Comparison of ENCODE assay signal across 7 cellular contexts in the genomic region with DNA sequence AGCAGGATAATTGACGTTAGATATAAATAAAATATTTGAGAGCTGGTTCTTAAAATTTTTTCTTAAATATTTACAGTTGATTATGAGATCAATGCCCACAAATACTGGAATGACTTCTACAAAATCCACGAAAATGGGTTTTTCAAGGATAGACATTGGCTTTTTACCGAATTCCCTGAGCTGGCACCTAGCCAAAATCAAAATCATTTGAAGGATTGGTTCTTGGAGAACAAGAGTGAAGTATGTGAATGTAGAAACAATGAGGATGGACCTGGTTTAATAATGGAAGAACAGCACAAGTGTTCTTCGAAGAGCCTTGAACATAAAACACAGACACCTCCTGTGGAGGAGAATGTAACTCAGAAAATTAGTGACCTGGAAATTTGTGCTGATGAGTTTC. TPM values are rescaled to one million over a fixed set of nuclear protein-coding genes. Genes with fewer than 3 reads are reported as not detected.
DNase-seq lines count a peak whose midpoint lies in the region; ATAC-seq, FAIRE-seq and TF ChIP-seq lines count a peak whose summit lies in the region.
"Not testable (repeated sequence)": the region's sequence is repeated elsewhere in the genome, so short reads cannot be mapped to it uniquely, and the experiment has no call there.

No MANE protein-coding gene starts in this region.

- H3K27ac ChIP-seq in HCT116 (ENCODE audit: low read depth, low read length); OCI-LY7 (ENCODE audit: low read depth, low read length, poor library complexity, severe bottlenecking); GM12878 (ENCODE audit: control insufficient read depth, insufficient read depth): not testable (repeated sequence)

- intact Hi-C loops in HCT116 (cut with micrococcal nuclease) (loop anchor here (10.0 kb wide), 1 partner anchor 186 kb away; no protein-coding TSS in a partner anchor), GM12878 (cut with micrococcal nuclease; ENCODE audit: unreplicated experiment) (loop anchor here (5.0 kb wide), 1 partner anchor 53 kb away; no protein-coding TSS in a partner anchor), natural killer cell (cut with micrococcal nuclease) (loop anchor here (5.0 kb wide), 1 partner anchor 403 kb away; no protein-coding TSS in a partner anchor)
- intact Hi-C loops in OCI-LY7 (cut with micrococcal nuclease; ENCODE audit: unreplicated experiment); activated T-helper 2 cell treated with anti-CD3 and anti-CD28 coated beads, Interferon-gamma antibody, Interleukin-2, Interleukin-4, amounts not matched to agents 10 μg/mL and 5 μg/mL and 100 μg/mL, durations not matched to agents 14 hours and 24 hours and 36 hours (cut with micrococcal nuclease): not testable (repeated sequence)

- not testable (repeated sequence) for H3K9me3 Mint-ChIP-seq in activated CD4-positive, alpha-beta memory T cell treated with anti-CD3 and anti-CD28 coated beads, Interleukin-2, amount 10 ng/mL, durations not matched to agents 7 days and 5 days; activated T-helper 2 cell treated with anti-CD3 and anti-CD28 coated beads, Interferon-gamma antibody, Interleukin-2, Interleukin-4, amounts not matched to agents 10 μg/mL and 5 μg/mL and 100 μg/mL, durations not matched to agents 14 hours and 24 hours and 36 hours; natural killer cell; type B pancreatic cell

- WGBS in GM12878 (ENCODE audit: insufficient coverage, insufficient replicate concordance, low lambda C conversion rate, missing lambda C conversion rate), result 92% methylated on average over 4 of the region's 4 CpGs

- H3K9me2 ChIP-seq in HCT116 (ENCODE audit: insufficient read depth); OCI-LY7 (ENCODE audit: insufficient read depth, low read length): not testable (repeated sequence)

- TF ChIP-seq CTCF in HCT116 (IDR thresholded peaks at IDR 0.05 in 2 of 3, conservative IDR thresholded peaks at IDR 0.05 in 1 of 3; ENCODE audit: borderline replicate concordance in 1 of 3, insufficient read depth in 1 of 3, low read depth in 2 of 3, low read length in 2 of 3); OCI-LY7 (conservative IDR thresholded peaks at IDR 0.05; ENCODE audit: low read length); GM12878 (IDR thresholded peaks at IDR 0.05 in 2 of 3, conservative IDR thresholded peaks at IDR 0.05 in 1 of 3; ENCODE audit: control insufficient read depth in 2 of 3, extremely low read depth in 1 of 3, insufficient read depth in 1 of 3, low read depth in 3 of 3, low read length in 3 of 3); natural killer cell (IDR thresholded peaks at IDR 0.05); type B pancreatic cell (conservative IDR thresholded peaks at IDR 0.05): not testable (repeated sequence)

- not testable (repeated sequence) for TF ChIP-seq RAD21 in HCT116 (IDR thresholded peaks at IDR 0.05; ENCODE audit: low read depth); GM12878 (IDR thresholded peaks at IDR 0.05; ENCODE audit: insufficient read depth, low read depth, low read length)

- H3K4me2 ChIP-seq in HCT116 (ENCODE audit: low read length); GM12878 (ENCODE audit: control insufficient read depth, insufficient read depth): not testable (repeated sequence)
- H3K4me2 ChIP-seq in OCI-LY7 (ENCODE audit: low read length), result 0 out of 2 replicates have a peak overlapping the region, but pooled peaks have one; percentile 26

- H3K27ac Mint-ChIP-seq in activated CD4-positive, alpha-beta memory T cell treated with anti-CD3 and anti-CD28 coated beads, Interleukin-2, amount 10 ng/mL, durations not matched to agents 7 days and 5 days; activated T-helper 2 cell treated with anti-CD3 and anti-CD28 coated beads, Interferon-gamma antibody, Interleukin-2, Interleukin-4, amounts not matched to agents 10 μg/mL and 5 μg/mL and 100 μg/mL, durations not matched to agents 14 hours and 24 hours and 36 hours; natural killer cell; type B pancreatic cell: not testable (repeated sequence)

- H3K36me3 ChIP-seq in HCT116 (ENCODE audit: control insufficient read depth in 1 of 2, insufficient read depth in 2 of 2, low read length in 2 of 2) (peaks cover 4 to 14% of the 10 kb centered on the region in 2 experiments; a peak in 3 of 4 replicates), OCI-LY7 (ENCODE audit: insufficient read depth, low read length) (peaks cover 41% of the 10 kb centered on the region)
- not testable (repeated sequence) for H3K36me3 ChIP-seq in GM12878 (ENCODE audit: control insufficient read depth in 2 of 2, insufficient read depth in 2 of 2, low read length in 1 of 2)

- not testable (repeated sequence) for ATAC-seq in HCT116, GM12878, natural killer cell

- H3K4me1 Mint-ChIP-seq in activated CD4-positive, alpha-beta memory T cell treated with anti-CD3 and anti-CD28 coated beads, Interleukin-2, amount 10 ng/mL, durations not matched to agents 7 days and 5 days, result peaks cover 33% of the 10 kb centered on the region
- peaks cover 19% of the 10 kb centered on the region for H3K4me1 Mint-ChIP-seq in activated T-helper 2 cell treated with anti-CD3 and anti-CD28 coated beads, Interferon-gamma antibody, Interleukin-2, Interleukin-4, amounts not matched to agents 10 μg/mL and 5 μg/mL and 100 μg/mL, durations not matched to agents 14 hours and 24 hours and 36 hours (ENCODE audit: low read depth)
- H3K4me1 Mint-ChIP-seq in natural killer cell (peaks cover 18 to 22% of the 10 kb centered on the region in 2 donors), type B pancreatic cell (ENCODE audit: unreplicated experiment) (peaks cover 19% of the 10 kb centered on the region)

- in situ Hi-C loops in GM12878 (cut with MboI), result not testable (repeated sequence)

- peaks cover 20% of the 10 kb centered on the region for H3K36me3 Mint-ChIP-seq in activated CD4-positive, alpha-beta memory T cell treated with anti-CD3 and anti-CD28 coated beads, Interleukin-2, amount 10 ng/mL, durations not matched to agents 7 days and 5 days (ENCODE audit: low read depth)
- H3K36me3 Mint-ChIP-seq in activated T-helper 2 cell treated with anti-CD3 and anti-CD28 coated beads, Interferon-gamma antibody, Interleukin-2, Interleukin-4, amounts not matched to agents 10 μg/mL and 5 μg/mL and 100 μg/mL, durations not matched to agents 14 hours and 24 hours and 36 hours (ENCODE audit: low read depth), result peaks cover 50% of the 10 kb centered on the region
- not testable (repeated sequence) for H3K36me3 Mint-ChIP-seq in natural killer cell, type B pancreatic cell

- not testable (repeated sequence) for TF ChIP-seq POLR2A in HCT116 (IDR thresholded peaks at IDR 0.05; ENCODE audit: borderline replicate concordance, extremely low read depth, insufficient read depth, insufficient read length); GM12878 (IDR thresholded peaks at IDR 0.05; ENCODE audit: low read depth, low read length)

- POLR2A ChIA-PET in HCT116 (lab: Charles Lee); OCI-LY7 (lab: Charles Lee); activated CD4-positive, alpha-beta memory T cell treated with anti-CD3 and anti-CD28 coated beads, Interleukin-2, amount 10 ng/mL, durations not matched to agents 7 days and 5 days (lab: Charles Lee); GM12878 (lab: Charles Lee): not testable (repeated sequence)

- not testable (repeated sequence) for DNase-seq in HCT116 (ENCODE audit: low read depth, low spot score); OCI-LY7 (ENCODE audit: low spot score); activated CD4-positive, alpha-beta memory T cell treated with anti-CD3 and anti-CD28 coated beads, Interleukin-2, amount 10 ng/mL, durations not matched to agents 7 days and 5 days; activated T-helper 2 cell treated with anti-CD3 and anti-CD28 coated beads, Interferon-gamma antibody, Interleukin-2, Interleukin-4, amounts not matched to agents 10 μg/mL and 5 μg/mL and 100 μg/mL, durations not matched to agents 14 hours and 24 hours and 36 hours (ENCODE audit: low spot score); GM12878 (ENCODE audit: low read depth, low spot score); natural killer cell; type B pancreatic cell (ENCODE audit: extremely low spot score, unreplicated experiment)

- BruUV-seq in HCT116 (replicated peaks; lab: Mats Ljungman, UMichigan), result TSS peak; percentile 6
- BruUV-seq in OCI-LY7 (replicated peaks; lab: Mats Ljungman, UMichigan), result TSS peak; percentile 13
- TSS peak; percentile 17 for BruUV-seq in GM12878 (replicated peaks; lab: Mats Ljungman, UMichigan)

- H3K9me3 ChIP-seq in HCT116 (ENCODE audit: control insufficient read depth in 1 of 2, insufficient read depth in 1 of 2, low read depth in 1 of 2, low read length in 2 of 2); OCI-LY7 (ENCODE audit: low read length); GM12878 (replicated peaks; ENCODE audit: control insufficient read depth, insufficient read depth, low read length): not testable (repeated sequence)

- H3K27me3 Mint-ChIP-seq in activated CD4-positive, alpha-beta memory T cell treated with anti-CD3 and anti-CD28 coated beads, Interleukin-2, amount 10 ng/mL, durations not matched to agents 7 days and 5 days; activated T-helper 2 cell treated with anti-CD3 and anti-CD28 coated beads, Interferon-gamma antibody, Interleukin-2, Interleukin-4, amounts not matched to agents 10 μg/mL and 5 μg/mL and 100 μg/mL, durations not matched to agents 14 hours and 24 hours and 36 hours (ENCODE audit: low read depth); natural killer cell (ENCODE audit: low read depth in 2 of 2); type B pancreatic cell: not testable (repeated sequence)

- CTCF ChIA-PET in HCT116 (lab: Charles Lee); OCI-LY7 (lab: Charles Lee; ENCODE audit: unreplicated experiment); activated CD4-positive, alpha-beta memory T cell treated with anti-CD3 and anti-CD28 coated beads, Interleukin-2, amount 10 ng/mL, durations not matched to agents 7 days and 5 days (lab: Charles Lee): not testable (repeated sequence)
- CTCF ChIA-PET in GM12878 (lab: Yijun Ruan, JAX), result interaction anchor here (0.6 kb wide), 1 partner anchor 329 kb away, joined by 4 read pairs; no protein-coding TSS in a partner anchor

- H3K27me3 ChIP-seq in HCT116 (ENCODE audit: insufficient read depth, low read length); GM12878 (replicated peaks in 1 of 2; ENCODE audit: control insufficient read depth in 2 of 2, insufficient read depth in 2 of 2, low read length in 1 of 2): not testable (repeated sequence)

- not testable (repeated sequence) for H3K4me3 ChIP-seq in HCT116 (replicated peaks in 1 of 2; ENCODE audit: low read depth in 1 of 2, low read length in 2 of 2); OCI-LY7 (ENCODE audit: low read depth, low read length, poor library complexity, severe bottlenecking); GM12878

- FAIRE-seq in GM12878 (lab: Jason Lieb, UNC), result not testable (repeated sequence)

- H2AFZ ChIP-seq in HCT116 (ENCODE audit: low read depth, low read length, poor library complexity, severe bottlenecking); OCI-LY7 (ENCODE audit: low read length); GM12878 (ENCODE audit: control insufficient read depth, low read depth, low read length): not testable (repeated sequence)

- H3K4me3 Mint-ChIP-seq in activated CD4-positive, alpha-beta memory T cell treated with anti-CD3 and anti-CD28 coated beads, Interleukin-2, amount 10 ng/mL, durations not matched to agents 7 days and 5 days, result peak overlapping the region; percentile 30
- H3K4me3 Mint-ChIP-seq in activated T-helper 2 cell treated with anti-CD3 and anti-CD28 coated beads, Interferon-gamma antibody, Interleukin-2, Interleukin-4, amounts not matched to agents 10 μg/mL and 5 μg/mL and 100 μg/mL, durations not matched to agents 14 hours and 24 hours and 36 hours (ENCODE audit: low read depth), result peak overlapping the region; percentile 9
- H3K4me3 Mint-ChIP-seq in natural killer cell (peak overlapping the region; percentile 21), type B pancreatic cell (peak overlapping the region; percentile 65)

- SMC1A ChIA-PET in GM12878 (lab: Charles Lee; ENCODE audit: uncharacterized antibody, unreplicated experiment), result not testable (repeated sequence)

- peaks cover 37% of the 10 kb centered on the region for H3K79me2 ChIP-seq in HCT116 (ENCODE audit: insufficient read depth, low read length)
- H3K79me2 ChIP-seq in OCI-LY7 (ENCODE audit: insufficient read depth, low read depth, low read length), result peaks cover 25% of the 10 kb centered on the region
- H3K79me2 ChIP-seq in GM12878 (ENCODE audit: control insufficient read depth, insufficient read depth, low read length), result peaks cover 16% of the 10 kb centered on the region

- not testable (repeated sequence) for H4K20me1 ChIP-seq in HCT116 (ENCODE audit: insufficient read depth); OCI-LY7 (ENCODE audit: insufficient read depth, low read length); GM12878 (ENCODE audit: control insufficient read depth, insufficient read depth)

- H3K9ac ChIP-seq in HCT116 (ENCODE audit: low read length); GM12878 (ENCODE audit: control insufficient read depth, insufficient read depth, low read length): not testable (repeated sequence)

- H3K4me1 ChIP-seq in HCT116 (ENCODE audit: control insufficient read depth in 1 of 2, insufficient read depth in 2 of 2, low read length in 2 of 2) (peaks cover 10 to 17% of the 10 kb centered on the region in 2 experiments), OCI-LY7 (ENCODE audit: insufficient read depth, low read length, poor library complexity, severe bottlenecking) (peaks cover 24% of the 10 kb centered on the region)
- not testable (repeated sequence) for H3K4me1 ChIP-seq in GM12878 (ENCODE audit: control insufficient read depth, insufficient read depth, low read length)

- RAD21 ChIA-PET in HCT116 (lab: Charles Lee; ENCODE audit: low non-redundant PET in 1 of 2, low total read pairs in 2 of 2, uncharacterized antibody in 2 of 2, unreplicated experiment in 2 of 2); GM12878 (lab: Charles Lee; ENCODE audit: unreplicated experiment): not testable (repeated sequence)

- TF ChIP-seq EP300 in GM12878 (IDR thresholded peaks at IDR 0.05; ENCODE audit: borderline replicate concordance in 1 of 2, control insufficient read depth in 1 of 2, low read depth in 2 of 2, low read length in 2 of 2), result not testable (repeated sequence)

RNA-seq across cellular contexts. Expression of a gene that starts 2.5 kb away (rescaled TPM):
- total RNA-seq in HCT116 (2021; ENCODE audit: unreplicated experiment) (45.7 TPM), OCI-LY7 (2022) (35.4 and 40.7 TPM in 2 replicates), GM12878 (2014; rRNA removed) (26.8 and 29.4 TPM in 2 replicates), GM12878 (2014; rRNA removed; fragmentation: Illumina TruSeq; extraction: Trizol) (35.3 and 36.9 TPM in 2 replicates), GM12878 (2021) (27.7 and 28.1 TPM in 2 replicates), natural killer cell (10 to 100 TPM; 16.1 to 20.8 (median 20.0) TPM), type B pancreatic cell (ENCODE audit: low replicate concordance) (32.1 and 36.8 TPM in 2 replicates)
- 13.8 and 20.4 TPM in 2 replicates for polyA plus RNA-seq in HCT116 (2012)
- 25.4 and 27.8 TPM in 2 replicates for total RNA-seq in OCI-LY7 (2014; rRNA removed; shearing (Covaris generic))
- 10 to 100 TPM; 23.3 to 27.8 TPM for total RNA-seq in activated CD4-positive, alpha-beta memory T cell treated with anti-CD3 and anti-CD28 coated beads, Interleukin-2, amount 10 ng/mL, durations not matched to agents 7 days and 5 days
- 46.9 and 52.4 TPM in 2 replicates for total RNA-seq in activated T-helper 2 cell treated with anti-CD3 and anti-CD28 coated beads, Interferon-gamma antibody, Interleukin-2, Interleukin-4, amounts not matched to agents 10 μg/mL and 5 μg/mL and 100 μg/mL, durations not matched to agents 14 hours and 24 hours and 36 hours
- 56.9 and 63.6 TPM in 2 replicates for total RNA-seq in GM12878 (2013; cell fraction: nucleolus; rRNA removed)
- polyA plus RNA-seq in GM12878 (2011; ENCODE audit: low read depth), result 14.2 TPM
- polyA plus RNA-seq in GM12878 (2011; rRNA removed) (36.4 and 37.8 TPM in 2 replicates), GM12878 (2014; fragmentation: Illumina TruSeq; extraction: Trizol) (36.6 and 51.7 TPM in 2 replicates), GM12878 (2014; fragmentation: Nextera tagmentation; extraction: Ambion mirVana) (10 to 100 TPM; 40.5 to 48.4 TPM), GM12878 (2014; rRNA removed) (18.9 and 20.7 TPM in 2 replicates), GM12878 (2016; fragmentation: Nextera tagmentation; extraction: Ambion mirVana) (10 to 100 TPM; 43.4 to 43.5 TPM)
- 19.7 and 23.3 TPM in 2 replicates for polyA plus RNA-seq in GM12878 (2011; cell fraction: cytosol; rRNA removed)
- 13.0 and 13.3 TPM in 2 replicates for polyA plus RNA-seq in GM12878 (2011; cell fraction: nucleus; rRNA removed)
- polyA plus RNA-seq in GM12878 (2012), result 12.6 and 13.7 TPM in 2 replicates
- 36.3 and 48.1 TPM in 2 replicates for polyA minus RNA-seq in GM12878 (2011; rRNA and poly(A)+ RNA removed)
- polyA minus RNA-seq in GM12878 (2011; cell fraction: cytosol; rRNA and poly(A)+ RNA removed), result 13.0 and 15.1 TPM in 2 replicates
- 18.3 and 38.9 TPM in 2 replicates for polyA minus RNA-seq in GM12878 (2011; cell fraction: nucleus; rRNA and poly(A)+ RNA removed)

RNA-seq across cellular contexts. Expression of a gene that starts 23.4 kb away (rescaled TPM):
- total RNA-seq in HCT116 (2021; ENCODE audit: unreplicated experiment), result 32.8 TPM
- 42.3 and 45.2 TPM in 2 replicates for polyA plus RNA-seq in HCT116 (2012)
- total RNA-seq in OCI-LY7 (2014; rRNA removed; shearing (Covaris generic)), result 23.7 and 33.9 TPM in 2 replicates
- 19.4 and 22.4 TPM in 2 replicates for total RNA-seq in OCI-LY7 (2022)
- 10 to 100 TPM; 51.8 to 53.4 TPM for total RNA-seq in activated CD4-positive, alpha-beta memory T cell treated with anti-CD3 and anti-CD28 coated beads, Interleukin-2, amount 10 ng/mL, durations not matched to agents 7 days and 5 days
- 406 and 416 TPM in 2 replicates for total RNA-seq in activated T-helper 2 cell treated with anti-CD3 and anti-CD28 coated beads, Interferon-gamma antibody, Interleukin-2, Interleukin-4, amounts not matched to agents 10 μg/mL and 5 μg/mL and 100 μg/mL, durations not matched to agents 14 hours and 24 hours and 36 hours
- total RNA-seq in GM12878 (2013; cell fraction: nucleolus; rRNA removed), result 232 and 244 TPM in 2 replicates
- 15.1 and 16.4 TPM in 2 replicates for total RNA-seq in GM12878 (2014; rRNA removed)
- 19.6 and 21.2 TPM in 2 replicates for total RNA-seq in GM12878 (2014; rRNA removed; fragmentation: Illumina TruSeq; extraction: Trizol)
- total RNA-seq in GM12878 (2021), result 12.0 and 14.1 TPM in 2 replicates
- polyA plus RNA-seq in GM12878 (2011; ENCODE audit: low read depth), result 22.4 TPM
- polyA plus RNA-seq in GM12878 (2011; rRNA removed), result 198 and 232 TPM in 2 replicates
- 184 and 280 TPM in 2 replicates for polyA plus RNA-seq in GM12878 (2011; cell fraction: cytosol; rRNA removed)
- polyA plus RNA-seq in GM12878 (2011; cell fraction: nucleus; rRNA removed), result 85.4 and 130 TPM in 2 replicates
- 26.2 and 86.6 TPM in 2 replicates for polyA plus RNA-seq in GM12878 (2012)
- polyA plus RNA-seq in GM12878 (2014; fragmentation: Illumina TruSeq; extraction: Trizol), result 22.1 and 24.2 TPM in 2 replicates
- 10 to 100 TPM; 37.4 to 44.0 TPM for polyA plus RNA-seq in GM12878 (2014; fragmentation: Nextera tagmentation; extraction: Ambion mirVana)
- polyA plus RNA-seq in GM12878 (2014; rRNA removed), result 26.1 and 29.6 TPM in 2 replicates
- 10 to 100 TPM; 24.5 to 28.4 TPM for polyA plus RNA-seq in GM12878 (2016; fragmentation: Nextera tagmentation; extraction: Ambion mirVana)
- 141 and 166 TPM in 2 replicates for polyA minus RNA-seq in GM12878 (2011; rRNA and poly(A)+ RNA removed)
- 42.1 and 54.1 TPM in 2 replicates for polyA minus RNA-seq in GM12878 (2011; cell fraction: cytosol; rRNA and poly(A)+ RNA removed)
- 97.8 and 100.0 TPM in 2 replicates for polyA minus RNA-seq in GM12878 (2011; cell fraction: nucleus; rRNA and poly(A)+ RNA removed)
- 1 to 10 TPM; 1.9 to 5.1 (median 2.3) TPM for total RNA-seq in natural killer cell
- 26.4 and 36.0 TPM in 2 replicates for total RNA-seq in type B pancreatic cell (ENCODE audit: low replicate concordance)

Comparison
In these comparisons a context has a peak if more than half of its experiments do, and no peak if none do; other contexts are left out.
1. H3K4me3 Mint-ChIP-seq: peak in every context shown above with its lines; median percentile 65 in type B pancreatic cell; 30 in activated CD4-positive, alpha-beta memory T cell treated with anti-CD3 and anti-CD28 coated beads, Interleukin-2, amount 10 ng/mL, durations not matched to agents 7 days and 5 days; 21 in natural killer cell; 9 in activated T-helper 2 cell treated with anti-CD3 and anti-CD28 coated beads, Interferon-gamma antibody, Interleukin-2, Interleukin-4, amounts not matched to agents 10 μg/mL and 5 μg/mL and 100 μg/mL, durations not matched to agents 14 hours and 24 hours and 36 hours.